7 cellular contexts compared by ENCODE assay signal in genomic region chr15:25451501-25451900, GRCh38.
"Had no signal": no experiment of that assay in that cellular context is flagged by ENCODE, and none has a peak within 500 bp of the region (broad histone marks: within the 10 kb centered on the region; RNA-seq: fewer than 3 reads in every experiment).

No MANE protein-coding gene starts in this region.

- H3K4me3 ChIP-seq: K562 had no signal

- H3K27me3 Mint-ChIP-seq: IgD-negative memory B cell had no signal

- H3K36me3 Mint-ChIP-seq: IgD-negative memory B cell had no signal

- DNase-seq: IMR-90, KBM-7, KG1 had no signal

- H3K27ac ChIP-seq: HL-60 had no signal

- ATAC-seq: K562 had no signal

- H3K4me3 Mint-ChIP-seq: IgD-negative memory B cell had no signal

- FAIRE-seq: HTR-8/SVneo, K562 had no signal

- H3K27ac Mint-ChIP-seq: IgD-negative memory B cell had no signal
